Comparison of ENCODE assay signal across 12 cellular contexts in genomic region chr10:72928798-72929197, GRCh38. TPM values are rescaled to one million over a fixed set of nuclear protein-coding genes. Genes with fewer than 3 reads are reported as not detected.
"Had no signal": no experiment of that assay in that cellular context is flagged by ENCODE, and none has a peak within 500 bp of the region (broad histone marks: within the 10 kb centered on the region; RNA-seq: fewer than 3 reads in every experiment).

No MANE protein-coding gene starts in this region.

- H3K4me1 ChIP-seq: HAP-1 had no signal

- H3K36me3 ChIP-seq: HAP-1 had no signal

- ATAC-seq: GM23338, HCT116 had no signal

- H3K4me2 ChIP-seq: GM23338 had no signal

- H3K9me3 Mint-ChIP-seq: GM23338, H9, HFFc6 had no signal

- H3K9ac ChIP-seq: GM23248 had no signal

- H3K4me1 Mint-ChIP-seq: GM23338, H9 had no signal

- H3K27ac ChIP-seq: GM23248 had no signal

- H3K27ac Mint-ChIP-seq: GM23338, H9, HFFc6 had no signal

- DNase-seq: GM23248, GOT3, H7, H9, HCEC 1CT, HFFc6 had no signal

- H3K9me3 ChIP-seq: HAP-1 had no signal

- FAIRE-seq: H1, H54 had no signal

- H3K4me3 ChIP-seq: GM23248, GM23338, HAP-1 had no signal

- H2AFZ ChIP-seq: GM23248, GM23338 had no signal

- H3K4me3 Mint-ChIP-seq: GM23338, H9, HFFc6 had no signal

RNA-seq across cellular contexts. Expression of gene PLA2G12B, which starts 25.8 kb away (rescaled TPM):
- total RNA-seq: GM23248, GM23338, H1, H4, H9, HFFc6 had no signal
- polyA plus RNA-seq: GM23248, GM23338, H1 had no signal

RNA-seq across cellular contexts. Expression of gene OIT3, which starts 35.3 kb away (rescaled TPM):
- total RNA-seq: GM23248, GM23338, H1, H4, H9, HFFc6 had no signal
- polyA plus RNA-seq: GM23248, GM23338, H1 had no signal
